In the genomic region with DNA sequence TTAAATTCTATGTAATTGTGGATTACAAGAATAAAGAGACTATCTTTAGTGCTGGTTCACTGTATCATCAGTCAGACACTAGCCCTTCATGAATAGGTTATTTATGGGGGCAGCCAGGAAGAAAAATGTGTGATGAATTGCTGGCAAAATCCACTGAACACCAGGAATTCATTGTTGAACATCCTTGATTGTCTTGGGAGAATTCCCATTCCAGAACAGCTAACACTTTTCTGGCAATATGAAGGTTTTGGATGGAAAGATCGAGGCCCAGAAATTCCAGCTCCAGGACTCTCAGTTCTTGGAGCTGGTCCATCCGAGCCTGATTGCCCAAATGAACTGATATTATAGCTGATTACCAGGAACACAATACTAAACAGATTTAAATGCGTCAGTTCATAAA, we compare ENCODE assay signal across 15 cellular contexts. TPM values are rescaled to one million over a fixed set of nuclear protein-coding genes. Genes with fewer than 3 reads are reported as not detected.
A peak's percentile ranks its signal among the peaks of the same experiment; 100 is the strongest.
DNase-seq lines count a peak whose midpoint lies in the region; ATAC-seq and TF ChIP-seq lines count a peak whose summit lies in the region.
"Had no signal": no experiment of that assay in that cellular context is flagged by ENCODE, and none has a peak within 500 bp of the region (broad histone marks: within the 10 kb centered on the region; RNA-seq: fewer than 3 reads in every experiment).

No MANE protein-coding gene starts in this region.

- H3K36me3 ChIP-seq in adipocyte (ENCODE audit: control insufficient read depth, insufficient read depth, low read length, severe bottlenecking) = no peaks in the 10 kb centered on the region
- H3K36me3 ChIP-seq in gastroesophageal sphincter = no peaks in the 10 kb centered on the region
- no peaks in the 10 kb centered on the region for H3K36me3 ChIP-seq in psoas muscle (ENCODE audit: insufficient read depth in 1 of 2, low read depth in 1 of 2)
- H3K36me3 ChIP-seq in mammary epithelial cell (ENCODE audit: insufficient read depth, low read length) = no peaks in the 10 kb centered on the region
- H3K36me3 ChIP-seq in upper lobe of right lung = no peaks in the 10 kb centered on the region
- H3K36me3 ChIP-seq: thyroid gland had no signal

- no TSS peak for BruUV-seq in mammary epithelial cell (replicated peaks; lab: Mats Ljungman, UMichigan)

- H3K27me3 ChIP-seq in adipocyte (replicated peaks; ENCODE audit: control insufficient read depth, insufficient read depth, low read length) (no peaks in the 10 kb centered on the region), gastroesophageal sphincter (no peaks in the 10 kb centered on the region), psoas muscle (ENCODE audit: insufficient read depth in 3 of 3, low read length in 2 of 3) (no peaks in the 10 kb centered on the region), mammary epithelial cell (ENCODE audit: insufficient read depth, low read length) (no peaks in the 10 kb centered on the region), upper lobe of right lung (no peaks in the 10 kb centered on the region)
- H3K27me3 ChIP-seq: thyroid gland had no signal

- peaks cover 48% of the 10 kb centered on the region for H3K4me1 ChIP-seq in adipocyte (ENCODE audit: control insufficient read depth, insufficient read depth, low read length)
- H3K4me1 ChIP-seq in gastroesophageal sphincter = peaks cover 7 to 36% (median 9%) of the 10 kb centered on the region in 3 donors
- no peaks in the 10 kb centered on the region for H3K4me1 ChIP-seq in psoas muscle
- peaks cover 10% of the 10 kb centered on the region for H3K4me1 ChIP-seq in mammary epithelial cell (ENCODE audit: insufficient read depth, low read length)
- H3K4me1 ChIP-seq in upper lobe of right lung = no peaks in the 10 kb centered on the region
- H3K4me1 ChIP-seq: thyroid gland had no signal

- H3K27ac ChIP-seq in gastroesophageal sphincter (peak overlapping the region in 3 of 4 donors; percentile 63 to 71 (median 63)), psoas muscle (no peak overlapping the region), mammary epithelial cell (ENCODE audit: insufficient read depth, low read depth, low read length) (no peak overlapping the region), upper lobe of right lung (no peak overlapping the region)
- H3K27ac ChIP-seq: thyroid gland had no signal

- H3K9ac ChIP-seq in adipocyte (ENCODE audit: low read length) (peak overlapping the region; percentile 83), mammary epithelial cell (ENCODE audit: insufficient read depth, low read length) (no peak overlapping the region)

- ATAC-seq in gastroesophageal sphincter (peak; percentile 67), psoas muscle (no peak), upper lobe of right lung (no peak)
- ATAC-seq: naive thymus-derived CD4-positive, alpha-beta T cell; PC-3 had no signal

- H3K9me3 ChIP-seq in adipocyte (ENCODE audit: control insufficient read depth, low read length) (no peaks in the 10 kb centered on the region), gastroesophageal sphincter (no peaks in the 10 kb centered on the region), psoas muscle (no peaks in the 10 kb centered on the region), mammary epithelial cell (replicated peaks; ENCODE audit: insufficient read depth, low read length) (no peaks in the 10 kb centered on the region), upper lobe of right lung (no peaks in the 10 kb centered on the region)
- H3K9me3 ChIP-seq: thyroid gland had no signal

- H4K20me1 ChIP-seq in mammary epithelial cell (ENCODE audit: insufficient read depth, low read length) = no peaks in the 10 kb centered on the region

- no peaks in the 10 kb centered on the region for H3K79me2 ChIP-seq in mammary epithelial cell (ENCODE audit: insufficient read depth, low read length)

- CTCF ChIA-PET in mammary epithelial cell (lab: Charles Lee; ENCODE audit: low non-redundant PET) = no interaction called here

- H3K4me3 ChIP-seq in adipocyte (ENCODE audit: low read length) (peak overlapping the region; percentile 65), gastroesophageal sphincter (no peak overlapping the region), psoas muscle (no peak overlapping the region), mammary epithelial cell (replicated peaks in 1 of 3; ENCODE audit: insufficient read depth in 1 of 3, low read depth in 2 of 3, low read length in 3 of 3) (no peak overlapping the region), upper lobe of right lung (no peak overlapping the region)
- H3K4me3 ChIP-seq: thyroid gland had no signal

- no peak for TF ChIP-seq EP300 in gastroesophageal sphincter (IDR thresholded peaks at IDR 0.05)

- TF ChIP-seq CTCF in gastroesophageal sphincter (IDR thresholded peaks at IDR 0.05) = no peak
- no peak for TF ChIP-seq CTCF in psoas muscle (IDR thresholded peaks at IDR 0.05)
- TF ChIP-seq CTCF in mammary epithelial cell (conservative IDR thresholded peaks at IDR 0.05 in 1 of 2, IDR thresholded peaks at IDR 0.05 in 1 of 2; ENCODE audit: extremely low read depth in 1 of 2, insufficient read depth in 1 of 2, low read depth in 1 of 2, low read length in 2 of 2) = no peak
- TF ChIP-seq CTCF in upper lobe of right lung (IDR thresholded peaks at IDR 0.05) = no peak

- intact Hi-C loops in psoas muscle (cut with DNase I) = no loop called here
- intact Hi-C loops in mammary epithelial cell (cut with micrococcal nuclease) = no loop called here
- intact Hi-C loops in upper lobe of right lung (cut with DNase I) = no loop called here

- no peak overlapping the region for H2AFZ ChIP-seq in mammary epithelial cell (ENCODE audit: low read depth, low read length)

- TF ChIP-seq POLR2A in gastroesophageal sphincter (IDR thresholded peaks at IDR 0.05) = no peak

- H3K4me2 ChIP-seq in mammary epithelial cell (ENCODE audit: insufficient read depth, low read depth, low read length) = no peak overlapping the region

- whole genome bisulfite sequencing in gastroesophageal sphincter (ENCODE audit: low coverage in 1 of 2), 2 donors = 28 to 29% methylated on average over 2 of the region's 3 CpGs
- 25 to 48% (median 39%) methylated on average over 3 of the region's 3 CpGs for WGBS in psoas muscle, 3 donors
- 36% methylated on average over 3 of the region's 3 CpGs for WGBS in mammary epithelial cell (ENCODE audit: low coverage, missing lambda C conversion rate)

- DNase-seq in AG08395 (ENCODE audit: low spot score) (peak; percentile 27), adipocyte (ENCODE audit: low read depth) (no peak), psoas muscle (peak; percentile 35 to 56), mammary epithelial cell (no peak), upper lobe of right lung (no peak), NCI-H82 treated with DMSO at 0.1 percent for 48 hours (lab: John Stamatoyannopoulos, UW; ENCODE audit: unreplicated experiment) (no peak)
- no peak for DNase-seq in stimulated activated CD4-positive, alpha-beta T cell treated with anti-CD3 and anti-CD28 coated beads, Interleukin-4, amount 100 ng/mL, for 4 hours
- DNase-seq: cortex of kidney; erythroblast; naive thymus-derived CD4-positive, alpha-beta T cell; NCI-H187 treated with DMSO at 0.1 percent for 48 hours; NCI-H510A; PC-3 had no signal

- dilution Hi-C loops in mammary epithelial cell (cut with HindIII; ENCODE audit: low sequenced_read_pairs) = no loop called here

- in situ Hi-C loops in mammary epithelial cell (cut with MboI; ENCODE audit: low sequenced_read_pairs in 2 of 2) = no loop called here

RNA-seq across cellular contexts. Expression of a gene that starts 11.5 kb away (rescaled TPM):
- total RNA-seq in gastroesophageal sphincter = 100 to 1,000 TPM; 113 to 173 (median 128) TPM
- 10 to 100 TPM; 41.0 to 51.3 (median 45.4) TPM for total RNA-seq in psoas muscle
- polyA plus RNA-seq in psoas muscle = 100 to 1,000 TPM in 1 of 3 donors, 10 to 100 TPM in 2; 29.2 to 103 (median 35.3) TPM
- 10 to 100 TPM; 53.5 to 56.0 TPM for total RNA-seq in mammary epithelial cell
- polyA plus RNA-seq in mammary epithelial cell = 49.2 TPM
- polyA minus RNA-seq in mammary epithelial cell = 21.8 TPM
- 86.8 TPM for total RNA-seq in upper lobe of right lung

Comparison
In these comparisons a context has a peak if more than half of its experiments do, and no peak if none do; other contexts are left out.
1. DNase-seq: peak in AG08395 (single experiment) and psoas muscle (2 of 2); none in adipocyte (single experiment), mammary epithelial cell (single experiment), stimulated activated CD4-positive, alpha-beta T cell treated with anti-CD3 and anti-CD28 coated beads, Interleukin-4, amount 100 ng/mL, for 4 hours (0 of 2), upper lobe of right lung (single experiment) and NCI-H82 treated with DMSO at 0.1 percent for 48 hours (single experiment).
2. H3K27ac ChIP-seq: peak in gastroesophageal sphincter (3 of 4); none in psoas muscle (single experiment), mammary epithelial cell (single experiment) and upper lobe of right lung (single experiment).